In the genomic region with DNA sequence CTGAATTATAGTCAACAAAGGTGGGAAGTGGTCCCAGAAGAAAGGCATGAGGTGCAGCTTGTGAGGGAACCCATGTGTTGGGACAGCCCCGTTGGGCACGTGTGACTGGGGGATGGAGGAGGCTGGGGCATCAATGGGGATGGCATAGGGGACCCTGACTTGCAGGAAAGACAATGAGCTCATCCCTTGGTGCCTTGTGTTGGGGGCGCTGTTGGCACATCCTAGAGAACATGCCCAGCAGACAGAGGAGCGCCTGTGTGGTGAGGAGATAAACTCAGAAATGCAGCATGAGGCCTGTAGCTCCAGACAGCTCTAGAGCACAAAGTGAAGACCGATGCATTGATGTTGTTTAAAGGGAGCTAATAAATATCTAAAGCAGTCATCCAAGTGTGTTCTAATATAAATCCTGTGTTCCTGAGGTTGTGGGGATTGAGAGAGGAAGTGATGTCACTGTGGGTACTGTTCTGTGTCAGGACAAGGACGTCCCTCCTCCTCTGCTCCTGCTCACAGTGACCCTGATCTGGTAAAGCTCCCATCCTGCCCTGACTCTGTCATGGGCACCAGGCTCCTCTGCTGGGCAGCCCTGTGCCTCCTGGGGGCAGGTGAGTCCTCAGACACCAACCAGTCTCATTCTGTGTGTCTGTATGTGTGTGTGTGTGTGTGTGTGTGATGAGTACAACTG, we compare ENCODE assay signal across 8 cellular contexts.
DNase-seq lines count a peak whose midpoint lies in the region; ATAC-seq and TF ChIP-seq lines count a peak whose summit lies in the region.

No MANE protein-coding gene starts in this region.

- CTCF ChIA-PET in CD4-positive, alpha-beta memory T cell (lab: Charles Lee; ENCODE audit: partially characterized antibody), result interaction anchor here (0.7 to 4.6 kb wide), 12 partner anchors 10 to 427 kb away, joined by 3 to 29 read pairs (median 4); no protein-coding TSS in a partner anchor
- CTCF ChIA-PET in RWPE1 (lab: Yijun Ruan, JAX), result interaction anchor here (1.0 to 2.1 kb wide), 2 partner anchors 9 to 25 kb away, joined by 3 to 13 read pairs; no protein-coding TSS in a partner anchor

- H4K20me1 ChIP-seq in hepatocyte (ENCODE audit: insufficient read depth, poor library complexity, severe bottlenecking), result no peaks in the 10 kb centered on the region

- H3K4me2 ChIP-seq in hepatocyte, result no peak overlapping the region

- 76% methylated on average over 6 of the region's 6 CpGs for WGBS in hepatocyte (ENCODE audit: low lambda C conversion rate, missing lambda C conversion rate)

- H2AFZ ChIP-seq in hepatocyte, result no peak overlapping the region

- no peaks in the 10 kb centered on the region for H3K9me2 ChIP-seq in hepatocyte (replicated peaks; ENCODE audit: insufficient read depth)

- H3K27me3 Mint-ChIP-seq in CD4-positive, alpha-beta memory T cell, result no peaks in the 10 kb centered on the region

- no peaks in the 10 kb centered on the region for H3K27me3 ChIP-seq in CD4-positive, alpha-beta memory T cell (ENCODE audit: insufficient read depth, low read length)
- H3K27me3 ChIP-seq in hepatocyte, result no peaks in the 10 kb centered on the region

- ATAC-seq in GM21423 (IDR thresholded peaks at IDR 0.05; ENCODE audit: unreplicated experiment) (peak; percentile 35), GM21825 (IDR thresholded peaks at IDR 0.05; ENCODE audit: unreplicated experiment) (no peak)

- peak overlapping the region; percentile 19 for H3K27ac ChIP-seq in CD4-positive, alpha-beta memory T cell (ENCODE audit: low read depth, low read length)
- peak overlapping the region; percentile 36 for H3K27ac ChIP-seq in RWPE1
- peak overlapping the region; percentile 20 for H3K27ac ChIP-seq in hepatocyte

- peaks cover 18 to 28% (median 20%) of the 10 kb centered on the region in 4 donors for H3K4me1 Mint-ChIP-seq in CD4-positive, alpha-beta memory T cell

- H3K79me2 ChIP-seq in hepatocyte, result no peaks in the 10 kb centered on the region

- H3K9me3 Mint-ChIP-seq in CD4-positive, alpha-beta memory T cell, result no peaks in the 10 kb centered on the region

- no peaks in the 10 kb centered on the region for H3K36me3 ChIP-seq in CD4-positive, alpha-beta memory T cell (ENCODE audit: insufficient read depth, low read length)
- no peaks in the 10 kb centered on the region for H3K36me3 ChIP-seq in hepatocyte (replicated peaks; ENCODE audit: insufficient read depth, low read depth)

- POLR2A ChIA-PET in CD4-positive, alpha-beta memory T cell (lab: Charles Lee; ENCODE audit: partially characterized antibody), result interaction anchor here (0.6 to 2.4 kb wide), 6 partner anchors 8 to 867 kb away, joined by 4 to 23 read pairs (median 4); no protein-coding TSS in a partner anchor
- POLR2A ChIA-PET in RWPE1 (lab: Yijun Ruan, JAX; ENCODE audit: low non-redundant PET), result no interaction called here

- DNase-seq in CD4-positive, alpha-beta memory T cell, result peak in 2 of 5 donors; percentile 4 to 15
- no peak for DNase-seq in RWPE1 (ENCODE audit: low spot score)
- no peak for DNase-seq in hepatocyte (ENCODE audit: low spot score)
- no peak for DNase-seq in foreskin melanocyte
- DNase-seq in kidney glomerular epithelial cell (lab: John Stamatoyannopoulos, UW), result no peak
- DNase-seq in occipital lobe (lab: John Stamatoyannopoulos, UW), result no peak

- peak overlapping the region; percentile 32 to 76 (median 64) for H3K4me3 Mint-ChIP-seq in CD4-positive, alpha-beta memory T cell

- H3K4me3 ChIP-seq in CD4-positive, alpha-beta memory T cell (ENCODE audit: low read length in 2 of 2), result peak overlapping the region in 1 of 2 donors; percentile 14
- H3K4me3 ChIP-seq in hepatocyte, result no peak overlapping the region

- no peaks in the 10 kb centered on the region for H3K9me3 ChIP-seq in CD4-positive, alpha-beta memory T cell (ENCODE audit: control insufficient read depth in 1 of 2, low read length in 2 of 2)
- no peaks in the 10 kb centered on the region for H3K9me3 ChIP-seq in hepatocyte (ENCODE audit: low read depth)

- no peaks in the 10 kb centered on the region for H3K36me3 Mint-ChIP-seq in CD4-positive, alpha-beta memory T cell

- intact Hi-C loops in CD4-positive, alpha-beta memory T cell (cut with micrococcal nuclease), result loop anchor here (2.0 kb wide), 1 partner anchor 25 kb away; no protein-coding TSS in a partner anchor

- TF ChIP-seq CTCF in RWPE1 (conservative IDR thresholded peaks at IDR 0.05; ENCODE audit: low read depth) (no peak), hepatocyte (IDR thresholded peaks at IDR 0.05; ENCODE audit: poor library complexity) (no peak)

- H3K4me1 ChIP-seq in CD4-positive, alpha-beta memory T cell (ENCODE audit: insufficient read depth, low read length), result peaks cover 20% of the 10 kb centered on the region
- H3K4me1 ChIP-seq in hepatocyte (ENCODE audit: insufficient read depth), result no peaks in the 10 kb centered on the region

- H3K27ac Mint-ChIP-seq in CD4-positive, alpha-beta memory T cell, result peak overlapping the region; percentile 35 to 75 (median 66)
